Comparison of ENCODE assay signal across 18 cellular contexts in the genomic region with DNA sequence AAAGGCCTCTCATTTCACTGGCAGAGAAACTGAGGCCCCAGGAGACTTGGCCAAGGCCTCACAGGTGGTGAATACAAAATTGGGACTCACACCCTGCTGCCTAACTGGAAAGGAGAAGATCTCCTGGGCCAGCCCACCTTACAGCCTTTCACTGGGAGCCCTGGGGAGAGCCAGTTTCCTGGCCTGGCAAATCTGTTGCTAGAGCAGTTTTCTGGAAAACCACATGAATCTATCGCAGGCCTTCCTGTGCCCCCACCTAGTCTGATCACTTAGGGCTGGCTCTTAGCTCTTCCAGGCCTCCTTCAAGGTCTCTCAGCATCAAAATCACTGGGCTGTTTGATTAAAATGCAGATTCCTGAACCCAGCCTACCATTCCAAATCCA. TPM values are rescaled to one million over a fixed set of nuclear protein-coding genes. Genes with fewer than 3 reads are reported as not detected.
DNase-seq lines count a peak whose midpoint lies in the region; ATAC-seq and TF ChIP-seq lines count a peak whose summit lies in the region.
"Had no signal": no experiment of that assay in that cellular context is flagged by ENCODE, and none has a peak within 500 bp of the region (broad histone marks: within the 10 kb centered on the region; RNA-seq: fewer than 3 reads in every experiment).

No MANE protein-coding gene starts in this region.

- H3K9ac ChIP-seq in mammary epithelial cell (ENCODE audit: insufficient read depth, low read length) = no peak overlapping the region
- H3K9ac ChIP-seq in neuronal stem cell (ENCODE audit: low read depth, low read length, poor library complexity) = no peak overlapping the region

- H2BK12ac ChIP-seq in neuronal stem cell (ENCODE audit: low read length) = peak overlapping the region; percentile 86

- intact Hi-C loops in activated CD4-positive, alpha-beta T cell treated with anti-CD3 and anti-CD28 coated beads, Interleukin-2, amount 10 ng/mL, durations not matched to agents 24 days and 14 days (cut with micrococcal nuclease) = no loop called here
- intact Hi-C loops in CD4-positive, alpha-beta memory T cell (cut with micrococcal nuclease) = no loop called here
- intact Hi-C loops in mammary epithelial cell (cut with micrococcal nuclease) = no loop called here

- H3K9me3 ChIP-seq in CD4-positive, alpha-beta memory T cell (ENCODE audit: control insufficient read depth in 1 of 2, low read length in 2 of 2) = no peaks in the 10 kb centered on the region
- H3K9me3 ChIP-seq in mammary epithelial cell (replicated peaks; ENCODE audit: insufficient read depth, low read length) (peaks cover 5% of the 10 kb centered on the region), neuronal stem cell (replicated peaks in 1 of 2; ENCODE audit: control insufficient read depth in 2 of 2, insufficient read depth in 1 of 2, low read depth in 1 of 2, low read length in 2 of 2) (peaks cover 0 to 4% of the 10 kb centered on the region in 2 donors)
- H3K9me3 ChIP-seq: testis had no signal

- H3K36me3 Mint-ChIP-seq in activated CD4-positive, alpha-beta T cell treated with anti-CD3 and anti-CD28 coated beads, Interleukin-2, amount 10 ng/mL, durations not matched to agents 24 days and 14 days (ENCODE audit: low read depth) = peaks cover under 1% of the 10 kb centered on the region
- H3K36me3 Mint-ChIP-seq in CD4-positive, alpha-beta memory T cell = peaks cover 0 to 2% of the 10 kb centered on the region in 2 donors

- 60% methylated on average over 1 of the region's 1 CpG for WGBS in mammary epithelial cell (ENCODE audit: low coverage, missing lambda C conversion rate)
- no CpG with 5 or more reads among the region's 1 CpG for WGBS in neuronal stem cell (ENCODE audit: extremely low coverage in 2 of 2, insufficient read length in 2 of 2, insufficient replicate concordance in 1 of 2), 2 donors

- no peaks in the 10 kb centered on the region for H3K27me3 ChIP-seq in CD4-positive, alpha-beta memory T cell (ENCODE audit: insufficient read depth, low read length)
- no peaks in the 10 kb centered on the region for H3K27me3 ChIP-seq in mammary epithelial cell (ENCODE audit: insufficient read depth, low read length)
- no peaks in the 10 kb centered on the region for H3K27me3 ChIP-seq in neuronal stem cell (ENCODE audit: control insufficient read depth in 3 of 3, insufficient read depth in 3 of 3, low read depth in 1 of 3, low read length in 3 of 3)
- H3K27me3 ChIP-seq: brain microvascular endothelial cell, testis had no signal

- H3K14ac ChIP-seq in neuronal stem cell (ENCODE audit: low read length) = peak overlapping the region; percentile 97

- H3K36me3 ChIP-seq in CD4-positive, alpha-beta memory T cell (ENCODE audit: insufficient read depth, low read length) = no peaks in the 10 kb centered on the region
- H3K36me3 ChIP-seq in mammary epithelial cell (ENCODE audit: insufficient read depth, low read length) (no peaks in the 10 kb centered on the region), neuronal stem cell (replicated peaks in 1 of 2; ENCODE audit: control insufficient read depth in 2 of 2, insufficient read depth in 2 of 2, low read length in 2 of 2) (no peaks in the 10 kb centered on the region)
- H3K36me3 ChIP-seq: brain microvascular endothelial cell had no signal

- H2AFZ ChIP-seq in mammary epithelial cell (ENCODE audit: low read depth, low read length) = peak overlapping the region; percentile 53
- H2AFZ ChIP-seq in neuronal stem cell (ENCODE audit: low read length) = no peak overlapping the region

- peaks cover 2% of the 10 kb centered on the region for H3K27me3 Mint-ChIP-seq in activated CD4-positive, alpha-beta T cell treated with anti-CD3 and anti-CD28 coated beads, Interleukin-2, amount 10 ng/mL, durations not matched to agents 24 days and 14 days
- H3K27me3 Mint-ChIP-seq in CD4-positive, alpha-beta memory T cell = no peaks in the 10 kb centered on the region

- H3K4me3 ChIP-seq in CD4-positive, alpha-beta memory T cell (ENCODE audit: low read length in 2 of 2) = no peak overlapping the region
- H3K4me3 ChIP-seq in mammary epithelial cell (replicated peaks in 1 of 3; ENCODE audit: insufficient read depth in 1 of 3, low read depth in 2 of 3, low read length in 3 of 3) (no peak overlapping the region), neuronal stem cell (ENCODE audit: low read length in 2 of 2) (no peak overlapping the region)
- H3K4me3 ChIP-seq: testis had no signal

- no peak overlapping the region for H4K8ac ChIP-seq in neuronal stem cell (ENCODE audit: low read depth, low read length)

- dilution Hi-C loops in mammary epithelial cell (cut with HindIII; ENCODE audit: low sequenced_read_pairs) = no loop called here

- peak overlapping the region; percentile 50 for H3K18ac ChIP-seq in neuronal stem cell (ENCODE audit: low read length)

- no peaks in the 10 kb centered on the region for H4K20me1 ChIP-seq in mammary epithelial cell (ENCODE audit: insufficient read depth, low read length)

- POLR2A ChIA-PET in CD4-positive, alpha-beta memory T cell (lab: Charles Lee; ENCODE audit: partially characterized antibody) = interaction anchor here (1.3 to 3.1 kb wide), 2 partner anchors 21 to 51 kb away, joined by 4 to 13 read pairs; no protein-coding TSS in a partner anchor

- no peak for DNase-seq in activated CD4-positive, alpha-beta T cell treated with anti-CD3 and anti-CD28 coated beads, Interleukin-2, amount 10 ng/mL, durations not matched to agents 24 days and 14 days
- DNase-seq in activated CD4-positive, alpha-beta T cell treated with anti-CD3 and anti-CD28 coated beads for 48 hours = no peak
- no peak for DNase-seq in CD4-positive, alpha-beta memory T cell
- DNase-seq in mammary epithelial cell (no peak), neuronal stem cell (ENCODE audit: low spot score) (no peak), NCI-H82 (lab: John Stamatoyannopoulos, UW) (no peak)
- DNase-seq: brain microvascular endothelial cell; C1 segment of cervical spinal cord; DMS53; NCI-H1436 treated with DMSO at 0.1 percent for 48 hours; NCI-H2171; posterior cingulate gyrus; small intestine; stimulated activated CD4-positive, alpha-beta T cell treated with anti-CD3 and anti-CD28 coated beads, Interleukin-4, amount 100 ng/mL, for 4 hours; T-helper 9 cell; testis had no signal

- H3K4me3 Mint-ChIP-seq in activated CD4-positive, alpha-beta T cell treated with anti-CD3 and anti-CD28 coated beads, Interleukin-2, amount 10 ng/mL, durations not matched to agents 24 days and 14 days = no peak overlapping the region
- H3K4me3 Mint-ChIP-seq in CD4-positive, alpha-beta memory T cell = no peak overlapping the region

- peaks cover 18% of the 10 kb centered on the region for H3K4me1 ChIP-seq in CD4-positive, alpha-beta memory T cell (ENCODE audit: insufficient read depth, low read length)
- H3K4me1 ChIP-seq in mammary epithelial cell (ENCODE audit: insufficient read depth, low read length) = peaks cover 7% of the 10 kb centered on the region
- peaks cover 7 to 9% of the 10 kb centered on the region in 2 donors for H3K4me1 ChIP-seq in neuronal stem cell (ENCODE audit: control insufficient read depth in 2 of 2, insufficient read depth in 1 of 2, low read depth in 1 of 2, low read length in 2 of 2)

- H3K9me3 Mint-ChIP-seq in activated CD4-positive, alpha-beta T cell treated with anti-CD3 and anti-CD28 coated beads, Interleukin-2, amount 10 ng/mL, durations not matched to agents 24 days and 14 days = peaks cover 6% of the 10 kb centered on the region
- peaks cover 0 to 5% (median 3%) of the 10 kb centered on the region in 8 donors for H3K9me3 Mint-ChIP-seq in CD4-positive, alpha-beta memory T cell

- no peak overlapping the region for H2BK120ac ChIP-seq in neuronal stem cell (ENCODE audit: low read depth, low read length)

- H4K91ac ChIP-seq in neuronal stem cell (ENCODE audit: low read depth, low read length, poor library complexity) = no peak overlapping the region

- no peak overlapping the region for H2AK5ac ChIP-seq in neuronal stem cell (ENCODE audit: low read depth, low read length)

- CTCF ChIA-PET in CD4-positive, alpha-beta memory T cell (lab: Charles Lee; ENCODE audit: partially characterized antibody) = interaction anchor here (1.5 kb wide), 1 partner anchor 77 kb away, joined by 6 read pairs; no protein-coding TSS in a partner anchor
- CTCF ChIA-PET in mammary epithelial cell (lab: Charles Lee; ENCODE audit: low non-redundant PET) = no interaction called here

- peaks cover 28% of the 10 kb centered on the region for H3K4me1 Mint-ChIP-seq in activated CD4-positive, alpha-beta T cell treated with anti-CD3 and anti-CD28 coated beads, Interleukin-2, amount 10 ng/mL, durations not matched to agents 24 days and 14 days
- peaks cover 10 to 13% (median 12%) of the 10 kb centered on the region in 4 donors for H3K4me1 Mint-ChIP-seq in CD4-positive, alpha-beta memory T cell

- no peak overlapping the region for H3K23ac ChIP-seq in neuronal stem cell (ENCODE audit: low read depth, low read length, poor library complexity)

- peak overlapping the region; percentile 92 for H3K27ac Mint-ChIP-seq in activated CD4-positive, alpha-beta T cell treated with anti-CD3 and anti-CD28 coated beads, Interleukin-2, amount 10 ng/mL, durations not matched to agents 24 days and 14 days
- peak overlapping the region; percentile 24 to 94 (median 74) for H3K27ac Mint-ChIP-seq in CD4-positive, alpha-beta memory T cell

- H3K79me1 ChIP-seq in neuronal stem cell (ENCODE audit: low read depth, low read length) = no peaks in the 10 kb centered on the region

- peak overlapping the region; percentile 70 for H2BK15ac ChIP-seq in neuronal stem cell (ENCODE audit: low read length)

- no peaks in the 10 kb centered on the region for H3K79me2 ChIP-seq in mammary epithelial cell (ENCODE audit: insufficient read depth, low read length)

- in situ Hi-C loops in mammary epithelial cell (cut with MboI; ENCODE audit: low sequenced_read_pairs in 2 of 2) = no loop called here

- no peak overlapping the region for H3K4ac ChIP-seq in neuronal stem cell (ENCODE audit: low read length)

- ATAC-seq in HG03439 (IDR thresholded peaks at IDR 0.05; ENCODE audit: unreplicated experiment) = no peak
- ATAC-seq in HG02885 (IDR thresholded peaks at IDR 0.05; ENCODE audit: poor library complexity, unreplicated experiment) = no peak

- TF ChIP-seq CTCF in mammary epithelial cell (conservative IDR thresholded peaks at IDR 0.05 in 1 of 2, IDR thresholded peaks at IDR 0.05 in 1 of 2; ENCODE audit: extremely low read depth in 1 of 2, insufficient read depth in 1 of 2, low read depth in 1 of 2, low read length in 2 of 2) = no peak

- H3K4me2 ChIP-seq in mammary epithelial cell (ENCODE audit: insufficient read depth, low read depth, low read length) (no peak overlapping the region), neuronal stem cell (ENCODE audit: insufficient read depth, low read length, poor library complexity, severe bottlenecking) (no peak overlapping the region)

- peak overlapping the region; percentile 60 for H2BK5ac ChIP-seq in neuronal stem cell (ENCODE audit: low read length)

- H3K27ac ChIP-seq in CD4-positive, alpha-beta memory T cell (ENCODE audit: low read depth, low read length) = no peak overlapping the region
- H3K27ac ChIP-seq in mammary epithelial cell (ENCODE audit: insufficient read depth, low read depth, low read length) (no peak overlapping the region), neuronal stem cell (replicated peaks; ENCODE audit: low read length) (no peak overlapping the region)
- H3K27ac ChIP-seq: brain microvascular endothelial cell, testis had no signal

- BruUV-seq in mammary epithelial cell (replicated peaks; lab: Mats Ljungman, UMichigan) = no TSS peak

RNA-seq across cellular contexts. Expression of a gene that starts 51.9 kb away (rescaled TPM):
- 32.8 and 34.8 TPM in 2 replicates for total RNA-seq in activated CD4-positive, alpha-beta T cell treated with anti-CD3 and anti-CD28 coated beads, Interleukin-2, amount 10 ng/mL, durations not matched to agents 24 days and 14 days
- total RNA-seq in CD4-positive, alpha-beta memory T cell = 10 to 100 TPM; 36.6 to 37.7 TPM
- polyA plus RNA-seq in CD4-positive, alpha-beta memory T cell = 1 to 10 TPM; 1.2 to 3.8 TPM
- 10 to 100 TPM; 41.3 to 49.4 TPM for total RNA-seq in mammary epithelial cell
- polyA plus RNA-seq in mammary epithelial cell = 14.0 TPM
- polyA minus RNA-seq in mammary epithelial cell = 13.7 TPM
- polyA plus RNA-seq in neuronal stem cell (2013, experiment 1 of 2) = 12.3 TPM
- 12.4 TPM for polyA plus RNA-seq in neuronal stem cell (2013, experiment 2 of 2)
